In the genomic region with DNA sequence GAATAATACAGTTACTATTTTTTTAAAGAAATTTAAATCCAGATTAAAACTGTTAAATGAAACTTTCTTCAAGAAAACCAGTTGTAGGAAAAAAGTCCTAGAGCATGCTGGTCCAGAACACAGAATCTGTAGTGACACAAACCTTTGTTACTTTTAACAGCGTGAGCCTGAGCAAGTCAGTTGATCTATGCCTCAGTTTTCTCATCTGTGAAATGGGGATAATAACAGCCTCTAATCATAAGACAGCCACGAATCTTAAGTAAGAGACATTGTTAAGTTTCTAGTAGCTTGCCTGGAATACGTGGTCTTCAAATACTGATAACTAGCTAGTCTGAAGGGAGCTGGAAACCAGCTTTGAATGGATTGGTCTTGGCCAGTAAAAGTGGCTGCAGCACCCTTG, we compare ENCODE assay signal across 31 cellular contexts.
"Had no signal": no experiment of that assay in that cellular context is flagged by ENCODE, and none has a peak within 500 bp of the region (broad histone marks: within the 10 kb centered on the region; RNA-seq: fewer than 3 reads in every experiment).

No MANE protein-coding gene starts in this region.

- H3K36me3 Mint-ChIP-seq: naive thymus-derived CD8-positive, alpha-beta T cell; natural killer cell treated with Interleukin-12 subunit alpha and Interleukin-12 subunit beta and Interleukin-15 and Interleukin-18, amount 100 ng/mL, for 72 hours; stimulated activated effector memory CD8-positive, alpha-beta T cell treated with anti-CD3 and anti-CD28 coated beads, Interleukin-12 subunit alpha, Interleukin-12 subunit beta, amount 100 ng/mL, for 72 hours; stimulated activated naive B cell treated with anti-CD40 and anti-IgM and Interleukin-4, amounts not matched to agents 10 μg/mL and 1 μg/mL and 100 μg/mL, for 72 hours had no signal

- H3K4me2 ChIP-seq: smooth muscle cell had no signal

- H3K27me3 ChIP-seq: neutrophil, ovary, spleen, stomach, thyroid gland, tibial nerve, upper lobe of left lung, vagina had no signal

- H3K4me1 ChIP-seq: parathyroid adenoma, psoas muscle, spleen, stomach, tibial nerve, vagina had no signal

- H2AFZ ChIP-seq: parathyroid adenoma had no signal

- H3K79me2 ChIP-seq: parathyroid adenoma had no signal

- H3K9me3 ChIP-seq: neutrophil, ovary, psoas muscle, spleen, stomach, thoracic aorta, thyroid gland, tibial nerve, upper lobe of left lung, vagina had no signal

- H3K9me3 Mint-ChIP-seq: natural killer cell treated with Interleukin-12 subunit alpha and Interleukin-12 subunit beta and Interleukin-15 and Interleukin-18, amount 100 ng/mL, for 72 hours; nephron progenitor cell; neural crest cell; stimulated activated effector memory CD8-positive, alpha-beta T cell treated with anti-CD3 and anti-CD28 coated beads, Interleukin-12 subunit alpha, Interleukin-12 subunit beta, amount 100 ng/mL, for 72 hours; stimulated activated naive CD8-positive, alpha-beta T cell treated with anti-CD3 and anti-CD28 coated beads, Interleukin-15, Interleukin-2, amounts not matched to agents 100 ng/mL and 50 ng/mL, for 24 hours had no signal

- H3K27ac ChIP-seq: neutrophil, ovary, parathyroid adenoma, psoas muscle, skin epidermis, spleen, stomach, thoracic aorta, thyroid gland, tibial nerve, upper lobe of left lung, vagina had no signal

- H3K36me3 ChIP-seq: neutrophil, ovary, spleen, stomach, thoracic aorta, thyroid gland, tibial nerve, upper lobe of left lung, vagina had no signal

- H3K4me3 ChIP-seq: ovary, psoas muscle, skin epidermis, smooth muscle cell, spleen, stomach, thoracic aorta, thyroid gland, tibial nerve, upper lobe of left lung, vagina had no signal

- H3K4me3 Mint-ChIP-seq: naive thymus-derived CD8-positive, alpha-beta T cell; natural killer cell treated with Interleukin-12 subunit alpha and Interleukin-12 subunit beta and Interleukin-15 and Interleukin-18, amount 100 ng/mL, for 72 hours; nephron progenitor cell; neural crest cell; stimulated activated effector memory CD8-positive, alpha-beta T cell treated with anti-CD3 and anti-CD28 coated beads, Interleukin-12 subunit alpha, Interleukin-12 subunit beta, amount 100 ng/mL, for 72 hours; stimulated activated naive B cell treated with anti-CD40 and anti-IgM and Interleukin-4, amounts not matched to agents 10 μg/mL and 1 μg/mL and 100 μg/mL, for 72 hours; stimulated activated naive CD8-positive, alpha-beta T cell treated with anti-CD3 and anti-CD28 coated beads, Interleukin-15, Interleukin-2, amounts not matched to agents 100 ng/mL and 50 ng/mL, for 24 hours had no signal

- DNase-seq: naive thymus-derived CD8-positive, alpha-beta T cell; nephron progenitor cell; nucleus accumbens; ovary; posterior cingulate gyrus; psoas muscle; right cardiac atrium; spleen; stimulated activated CD4-positive, alpha-beta T cell treated with anti-CD3 and anti-CD28 coated beads, Interleukin-12 subunit alpha, Interleukin-12 subunit beta, amount 100 ng/mL, for 4 hours; stimulated activated CD4-positive, alpha-beta T cell treated with anti-CD3 and anti-CD28 coated beads, Interleukin-1b, Interleukin-23, amount 100 ng/mL, for 48 hours; stimulated activated CD4-positive, alpha-beta T cell treated with anti-CD3 and anti-CD28 coated beads, Interleukin-4, amount 100 ng/mL, for 1 hour; stimulated activated naive B cell treated with anti-CD40 and anti-IgM and Interleukin-4, amounts not matched to agents 10 μg/mL and 1 μg/mL and 100 μg/mL, for 72 hours; stimulated activated naive CD4-positive, alpha-beta T cell treated with Interleukin-2 at 50 U/mL for 16 hours; stomach; thyroid gland; trophoblast cell; upper lobe of left lung had no signal

- FAIRE-seq: urothelium cell line had no signal

- H3K27ac Mint-ChIP-seq: naive thymus-derived CD8-positive, alpha-beta T cell; natural killer cell treated with Interleukin-12 subunit alpha and Interleukin-12 subunit beta and Interleukin-15 and Interleukin-18, amount 100 ng/mL, for 72 hours; progenitor cell of endocrine pancreas; stimulated activated effector memory CD8-positive, alpha-beta T cell treated with anti-CD3 and anti-CD28 coated beads, Interleukin-12 subunit alpha, Interleukin-12 subunit beta, amount 100 ng/mL, for 72 hours; stimulated activated naive B cell treated with anti-CD40 and anti-IgM and Interleukin-4, amounts not matched to agents 10 μg/mL and 1 μg/mL and 100 μg/mL, for 72 hours; stimulated activated naive CD8-positive, alpha-beta T cell treated with anti-CD3 and anti-CD28 coated beads, Interleukin-15, Interleukin-2, amounts not matched to agents 100 ng/mL and 50 ng/mL, for 24 hours had no signal

- H3K9ac ChIP-seq: parathyroid adenoma had no signal

- ATAC-seq: naive thymus-derived CD8-positive, alpha-beta T cell; natural killer cell treated with Interleukin-12 subunit alpha and Interleukin-12 subunit beta and Interleukin-15 and Interleukin-18, amount 100 ng/mL, for 72 hours; psoas muscle; right cardiac atrium; sciatic nerve; stimulated activated naive B cell treated with anti-CD40 and anti-IgM and Interleukin-4, amounts not matched to agents 10 μg/mL and 1 μg/mL and 100 μg/mL, for 72 hours had no signal

- H3K4me1 Mint-ChIP-seq: naive thymus-derived CD8-positive, alpha-beta T cell; stimulated activated effector memory CD8-positive, alpha-beta T cell treated with anti-CD3 and anti-CD28 coated beads, Interleukin-12 subunit alpha, Interleukin-12 subunit beta, amount 100 ng/mL, for 72 hours; stimulated activated naive B cell treated with anti-CD40 and anti-IgM and Interleukin-4, amounts not matched to agents 10 μg/mL and 1 μg/mL and 100 μg/mL, for 72 hours had no signal

- H3K27me3 Mint-ChIP-seq: progenitor cell of endocrine pancreas; stimulated activated naive B cell treated with anti-CD40 and anti-IgM and Interleukin-4, amounts not matched to agents 10 μg/mL and 1 μg/mL and 100 μg/mL, for 72 hours; stimulated activated naive CD8-positive, alpha-beta T cell treated with anti-CD3 and anti-CD28 coated beads, Interleukin-15, Interleukin-2, amounts not matched to agents 100 ng/mL and 50 ng/mL, for 24 hours had no signal
